ENCODE assay signal across 8 cellular contexts in the genomic region with DNA sequence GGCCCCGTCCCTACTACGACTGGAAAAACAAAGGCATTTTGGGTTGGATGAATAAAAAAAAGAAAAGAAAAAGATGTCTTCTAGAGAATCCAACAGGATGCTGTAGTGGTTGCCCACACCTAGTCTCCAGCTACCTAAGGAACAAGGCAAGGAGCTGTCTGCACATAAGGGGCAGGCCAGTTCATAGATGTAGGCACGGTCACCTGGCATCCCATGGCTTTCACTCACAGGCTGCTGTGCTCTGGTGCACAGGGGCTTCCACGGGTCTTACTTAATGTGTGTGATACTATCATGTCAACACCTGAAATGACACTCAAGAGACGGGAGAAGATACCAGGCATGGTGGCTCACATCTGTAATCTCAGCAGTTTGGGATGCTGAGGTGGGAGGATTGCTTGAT. TPM values are rescaled to one million over a fixed set of nuclear protein-coding genes. Genes with fewer than 3 reads are reported as not detected.
DNase-seq lines count a peak whose midpoint lies in the region; ATAC-seq and TF ChIP-seq lines count a peak whose summit lies in the region.

No MANE protein-coding gene starts in this region.

- no peak for ATAC-seq in upper lobe of left lung (ENCODE audit: low FRiP score in 2 of 2)
- no peak for ATAC-seq in HG02623 (IDR thresholded peaks at IDR 0.05; ENCODE audit: unreplicated experiment)
- ATAC-seq in HG03097 (IDR thresholded peaks at IDR 0.05; ENCODE audit: low FRiP score, unreplicated experiment): no peak

- H3K4me1 ChIP-seq in mesodermal cell (ENCODE audit: control insufficient read depth, insufficient read depth, low read length, poor library complexity, severe bottlenecking) (no peaks in the 10 kb centered on the region), upper lobe of left lung (peaks cover 14 to 28% (median 26%) of the 10 kb centered on the region in 4 donors)

- WGBS in mesodermal cell (ENCODE audit: insufficient coverage in 2 of 2), 2 experiments: 88 to 90% methylated on average over 1 to 3 of the region's 5 CpGs
- WGBS in upper lobe of left lung, 2 donors: 74% methylated on average over 5 of the region's 5 CpGs

- H3K36me3 ChIP-seq in brain microvascular endothelial cell (replicated peaks) (peaks cover 3% of the 10 kb centered on the region), mesodermal cell (ENCODE audit: control insufficient read depth, insufficient read depth, low read length) (peaks cover 18% of the 10 kb centered on the region), upper lobe of left lung (peaks cover 0 to 16% (median 5%) of the 10 kb centered on the region in 4 donors)

- no peak for TF ChIP-seq EP300 in upper lobe of left lung (IDR thresholded peaks at IDR 0.05)

- H3K27me3 Mint-ChIP-seq in activated naive CD4-positive, alpha-beta T cell treated with anti-CD3 and anti-CD28 coated beads, Interleukin-2, amount 10 ng/mL, durations not matched to agents 7 days and 5 days: peaks cover 17% of the 10 kb centered on the region

- no peaks in the 10 kb centered on the region for H3K9me3 Mint-ChIP-seq in activated naive CD4-positive, alpha-beta T cell treated with anti-CD3 and anti-CD28 coated beads, Interleukin-2, amount 10 ng/mL, durations not matched to agents 7 days and 5 days

- H3K27me3 ChIP-seq in brain microvascular endothelial cell (replicated peaks) (no peaks in the 10 kb centered on the region), upper lobe of left lung (no peaks in the 10 kb centered on the region)

- CTCF ChIA-PET in activated naive CD4-positive, alpha-beta T cell treated with anti-CD3 and anti-CD28 coated beads, Interleukin-2, amount 10 ng/mL, durations not matched to agents 7 days and 5 days (lab: Charles Lee): interaction anchor here (0.5 kb wide), 1 partner anchor 411 kb away, joined by 5 read pairs; no protein-coding TSS in a partner anchor

- TF ChIP-seq CTCF in brain microvascular endothelial cell (IDR thresholded peaks at IDR 0.05; ENCODE audit: low read depth, low read length, missing control alignments): no peak
- TF ChIP-seq CTCF in upper lobe of left lung (IDR thresholded peaks at IDR 0.05): no peak

- no peaks in the 10 kb centered on the region for H3K9me3 ChIP-seq in mesodermal cell (ENCODE audit: control insufficient read depth, low read length)
- H3K9me3 ChIP-seq in upper lobe of left lung: no peaks in the 10 kb centered on the region

- TF ChIP-seq POLR2A in upper lobe of left lung (IDR thresholded peaks at IDR 0.05): no peak

- H3K4me3 ChIP-seq in brain microvascular endothelial cell (ENCODE audit: low read depth, low read length) (peak overlapping the region; percentile 67), mesodermal cell (ENCODE audit: extremely low read depth, insufficient read depth, low read length, poor library complexity, severe bottlenecking) (peak overlapping the region; percentile 68), upper lobe of left lung (peak overlapping the region in 3 of 4 donors; percentile 74 to 89 (median 82))

- peaks cover 30% of the 10 kb centered on the region for H3K36me3 Mint-ChIP-seq in activated naive CD4-positive, alpha-beta T cell treated with anti-CD3 and anti-CD28 coated beads, Interleukin-2, amount 10 ng/mL, durations not matched to agents 7 days and 5 days

- no peak for DNase-seq in activated naive CD4-positive, alpha-beta T cell treated with anti-CD3 and anti-CD28 coated beads, Interleukin-2, amount 10 ng/mL, durations not matched to agents 7 days and 5 days
- DNase-seq in activated naive CD4-positive, alpha-beta T cell treated with anti-CD3 and anti-CD28 coated beads, Interleukin-2, amount 50 U/mL, for 16 hours: no peak
- DNase-seq in brain microvascular endothelial cell: no peak
- DNase-seq in upper lobe of left lung: no peak
- DNase-seq in NCI-H2107 treated with DMSO at 0.1 percent for 48 hours (lab: John Stamatoyannopoulos, UW; ENCODE audit: unreplicated experiment): no peak

- H3K27ac ChIP-seq in brain microvascular endothelial cell (no peak overlapping the region), mesodermal cell (ENCODE audit: low read depth, low read length, severe bottlenecking) (no peak overlapping the region), upper lobe of left lung (peak overlapping the region; percentile 93 to 98 (median 96))

- in situ Hi-C loops in brain microvascular endothelial cell (cut with HindIII; ENCODE audit: low pct_ligation_motif_present, low sequenced_read_pairs): no loop called here

- peak overlapping the region; percentile 69 for H3K27ac Mint-ChIP-seq in activated naive CD4-positive, alpha-beta T cell treated with anti-CD3 and anti-CD28 coated beads, Interleukin-2, amount 10 ng/mL, durations not matched to agents 7 days and 5 days

- peaks cover 55% of the 10 kb centered on the region for H3K4me1 Mint-ChIP-seq in activated naive CD4-positive, alpha-beta T cell treated with anti-CD3 and anti-CD28 coated beads, Interleukin-2, amount 10 ng/mL, durations not matched to agents 7 days and 5 days

- peak overlapping the region; percentile 55 for H3K4me3 Mint-ChIP-seq in activated naive CD4-positive, alpha-beta T cell treated with anti-CD3 and anti-CD28 coated beads, Interleukin-2, amount 10 ng/mL, durations not matched to agents 7 days and 5 days

RNA-seq across cellular contexts. Expression of a gene that starts 1.0 kb away (rescaled TPM):
- 9.1 TPM for polyA plus RNA-seq in mesodermal cell (2013, experiment 1 of 2)
- 8.4 TPM for polyA plus RNA-seq in mesodermal cell (2013, experiment 2 of 2)
- total RNA-seq in upper lobe of left lung: 10 to 100 TPM in 5 of 6 donors, 1 to 10 TPM in 1; 6.1 to 38.8 (median 13.5) TPM

Comparison
In these comparisons a context has a peak if more than half of its experiments do, and no peak if none do; other contexts are left out.
1. H3K27ac ChIP-seq: peak in upper lobe of left lung (4 of 4); none in brain microvascular endothelial cell (single experiment) and mesodermal cell (single experiment).
2. Peak in every context shown above with its lines, with median percentiles within 50 percentile points of each other: H3K4me3 ChIP-seq.